Comparison of ENCODE assay signal across 1 cellular context in genomic region chr5:175654807-175655206, GRCh38.
TF ChIP-seq lines count a peak whose summit lies in the region.

No MANE protein-coding gene starts in this region.

TF ChIP-seq in WTC11, 78 proteins besides CTCF, POLR2A, EP300 and RAD21 (continued from another document):
- TF ChIP-seq ARID4B (CRISPR knock-in tag; IDR thresholded peaks at IDR 0.05; ENCODE audit: borderline replicate concordance) = no peak
- no peak for TF ChIP-seq GTF2I (CRISPR knock-in tag; conservative IDR thresholded peaks at IDR 0.05)
- no peak for TF ChIP-seq ATF1 (CRISPR knock-in tag; IDR thresholded peaks at IDR 0.05)
- no peak for TF ChIP-seq SMAD3 (CRISPR knock-in tag; IDR thresholded peaks at IDR 0.05; ENCODE audit: borderline replicate concordance)
- no peak for TF ChIP-seq CDX4 (CRISPR knock-in tag; IDR thresholded peaks at IDR 0.05; ENCODE audit: borderline replicate concordance)
- TF ChIP-seq, protein P1, sequence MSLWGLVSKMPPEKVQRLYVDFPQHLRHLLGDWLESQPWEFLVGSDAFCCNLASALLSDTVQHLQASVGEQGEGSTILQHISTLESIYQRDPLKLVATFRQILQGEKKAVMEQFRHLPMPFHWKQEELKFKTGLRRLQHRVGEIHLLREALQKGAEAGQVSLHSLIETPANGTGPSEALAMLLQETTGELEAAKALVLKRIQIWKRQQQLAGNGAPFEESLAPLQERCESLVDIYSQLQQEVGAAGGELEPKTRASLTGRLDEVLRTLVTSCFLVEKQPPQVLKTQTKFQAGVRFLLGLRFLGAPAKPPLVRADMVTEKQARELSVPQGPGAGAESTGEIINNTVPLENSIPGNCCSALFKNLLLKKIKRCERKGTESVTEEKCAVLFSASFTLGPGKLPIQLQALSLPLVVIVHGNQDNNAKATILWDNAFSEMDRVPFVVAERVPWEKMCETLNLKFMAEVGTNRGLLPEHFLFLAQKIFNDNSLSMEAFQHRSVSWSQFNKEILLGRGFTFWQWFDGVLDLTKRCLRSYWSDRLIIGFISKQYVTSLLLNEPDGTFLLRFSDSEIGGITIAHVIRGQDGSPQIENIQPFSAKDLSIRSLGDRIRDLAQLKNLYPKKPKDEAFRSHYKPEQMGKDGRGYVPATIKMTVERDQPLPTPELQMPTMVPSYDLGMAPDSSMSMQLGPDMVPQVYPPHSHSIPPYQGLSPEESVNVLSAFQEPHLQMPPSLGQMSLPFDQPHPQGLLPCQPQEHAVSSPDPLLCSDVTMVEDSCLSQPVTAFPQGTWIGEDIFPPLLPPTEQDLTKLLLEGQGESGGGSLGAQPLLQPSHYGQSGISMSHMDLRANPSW (CRISPR knock-in tag; conservative IDR thresholded peaks at IDR 0.05; ENCODE audit: low read depth) = no peak
- TF ChIP-seq ZNF138 (CRISPR knock-in tag; conservative IDR thresholded peaks at IDR 0.05) = no peak
- TF ChIP-seq TEAD1 (CRISPR knock-in tag; IDR thresholded peaks at IDR 0.05) = no peak
- no peak for TF ChIP-seq KAT7 (CRISPR knock-in tag; IDR thresholded peaks at IDR 0.05; ENCODE audit: borderline replicate concordance)
- TF ChIP-seq, protein P2, sequence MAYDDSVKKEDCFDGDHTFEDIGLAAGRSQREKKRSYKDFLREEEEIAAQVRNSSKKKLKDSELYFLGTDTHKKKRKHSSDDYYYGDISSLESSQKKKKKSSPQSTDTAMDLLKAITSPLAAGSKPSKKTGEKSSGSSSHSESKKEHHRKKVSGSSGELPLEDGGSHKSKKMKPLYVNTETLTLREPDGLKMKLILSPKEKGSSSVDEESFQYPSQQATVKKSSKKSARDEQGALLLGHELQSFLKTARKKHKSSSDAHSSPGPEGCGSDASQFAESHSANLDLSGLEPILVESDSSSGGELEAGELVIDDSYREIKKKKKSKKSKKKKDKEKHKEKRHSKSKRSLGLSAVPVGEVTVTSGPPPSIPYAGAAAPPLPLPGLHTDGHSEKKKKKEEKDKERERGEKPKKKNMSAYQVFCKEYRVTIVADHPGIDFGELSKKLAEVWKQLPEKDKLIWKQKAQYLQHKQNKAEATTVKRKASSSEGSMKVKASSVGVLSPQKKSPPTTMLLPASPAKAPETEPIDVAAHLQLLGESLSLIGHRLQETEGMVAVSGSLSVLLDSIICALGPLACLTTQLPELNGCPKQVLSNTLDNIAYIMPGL (CRISPR knock-in tag; IDR thresholded peaks at IDR 0.05) = no peak
